In genomic region chr13:48412881-48413351, GRCh38 we compare ENCODE assay signal across 8 cellular contexts. TPM values are rescaled to one million over a fixed set of nuclear protein-coding genes. Genes with fewer than 3 reads are reported as not detected.
DNase-seq lines count a peak whose midpoint lies in the region; ATAC-seq and TF ChIP-seq lines count a peak whose summit lies in the region.

Gene LPAR6 (minus strand): TSS chr13:48413113. CDS start chr13:48412423, 690 bp downstream.

- no peak for ATAC-seq in GM19023 (IDR thresholded peaks at IDR 0.05; ENCODE audit: unreplicated experiment)

- H2BK15ac ChIP-seq in mesendoderm (replicated peaks; ENCODE audit: low read depth): peak within 1 kb of the TSS; percentile 92

- H2BK120ac ChIP-seq in mesendoderm (ENCODE audit: low read depth, low read length): no peak within 1 kb of the TSS

- no peaks in the 10 kb centered on the region for H3K9me3 ChIP-seq in endocrine pancreas (ENCODE audit: control insufficient read depth, low read length)
- no peaks in the 10 kb centered on the region for H3K9me3 ChIP-seq in thyroid gland

- H3K27ac ChIP-seq in RWPE1 (no peak within 1 kb of the TSS), mesendoderm (ENCODE audit: low read depth, low read length) (peak within 1 kb of the TSS; percentile 16), thyroid gland (peak within 1 kb of the TSS; percentile 51 to 90 (median 77))

- no peak within 1 kb of the TSS for H2BK5ac ChIP-seq in mesendoderm (ENCODE audit: low read length)

- H3K4ac ChIP-seq in mesendoderm (ENCODE audit: low read depth, low read length): no peak within 1 kb of the TSS

- H3K9ac ChIP-seq in endocrine pancreas (ENCODE audit: control insufficient read depth, insufficient read depth, low read length) (peak within 1 kb of the TSS; percentile 60), mesendoderm (ENCODE audit: low read length) (peak within 1 kb of the TSS; percentile 32)

- H4K8ac ChIP-seq in mesendoderm (ENCODE audit: low read depth, low read length): no peak within 1 kb of the TSS

- H3K4me3 ChIP-seq in endocrine pancreas (ENCODE audit: control insufficient read depth, insufficient read depth, low read length) (peak within 1 kb of the TSS; percentile 95), mesendoderm (ENCODE audit: low read length) (peak within 1 kb of the TSS; percentile 2), thyroid gland (replicated peaks in 1 of 3) (peak within 1 kb of the TSS in 2 of 3 donors; percentile 27 to 28)

- H3K18ac ChIP-seq in mesendoderm (ENCODE audit: low read length): no peak within 1 kb of the TSS

- CTCF ChIA-PET in RWPE1 (lab: Yijun Ruan, JAX): interaction anchor here (0.5 to 0.8 kb wide), 3 partner anchors 27 to 102 kb away, joined by 3 read pairs; no protein-coding TSS in a partner anchor

- H3K27me3 ChIP-seq in endocrine pancreas (ENCODE audit: control insufficient read depth, insufficient read depth, low read length) (no peaks in the 10 kb centered on the region), mesendoderm (ENCODE audit: insufficient read depth, low read length, poor library complexity) (no peaks in the 10 kb centered on the region), thyroid gland (no peaks in the 10 kb centered on the region)

- H3K36me3 ChIP-seq in endocrine pancreas (ENCODE audit: control insufficient read depth, insufficient read depth, low read length) (no peaks in the 10 kb centered on the region), mesendoderm (ENCODE audit: control insufficient read depth, insufficient read depth, low read length) (no peaks in the 10 kb centered on the region), thyroid gland (no peaks in the 10 kb centered on the region)

- H3K4me2 ChIP-seq in mesendoderm (ENCODE audit: low read length): peak within 1 kb of the TSS; percentile 6

- POLR2A ChIA-PET in RWPE1 (lab: Yijun Ruan, JAX; ENCODE audit: low non-redundant PET): no interaction called here

- no peaks in the 10 kb centered on the region for H3K79me1 ChIP-seq in mesendoderm (ENCODE audit: low read length)

- peak within 1 kb of the TSS; percentile 81 for H3K56ac ChIP-seq in mesendoderm (ENCODE audit: low read length)

- WGBS in mesendoderm (ENCODE audit: extremely low coverage, insufficient coverage, low lambda C conversion rate): no CpG with 5 or more reads among the region's 4 CpGs
- 9% methylated on average over 4 of the region's 4 CpGs for WGBS in thyroid gland, 2 donors

- H3K23ac ChIP-seq in mesendoderm (ENCODE audit: low read length): no peak within 1 kb of the TSS

- H3K79me2 ChIP-seq in mesendoderm (ENCODE audit: control insufficient read depth, insufficient read depth, low read length): no peaks in the 10 kb centered on the region

- no peak within 1 kb of the TSS for H2AK5ac ChIP-seq in mesendoderm (ENCODE audit: low read length)

- no peak within 1 kb of the TSS for H4K5ac ChIP-seq in mesendoderm (ENCODE audit: low read length)

- DNase-seq in GM03348 (ENCODE audit: low spot score) (peak; percentile 30), RWPE1 (ENCODE audit: low spot score) (peak; percentile 23), mesendoderm (peak; percentile 81), thyroid gland (no peak), NCI-H1092 (lab: John Stamatoyannopoulos, UW) (no peak), NCI-H1048 (lab: John Stamatoyannopoulos, UW) (no peak)

- peak in 1 of 2 donors; percentile 83 for TF ChIP-seq POLR2A in thyroid gland (IDR thresholded peaks at IDR 0.05)

- TF ChIP-seq CTCF in RWPE1 (conservative IDR thresholded peaks at IDR 0.05; ENCODE audit: low read depth) (no peak), thyroid gland (IDR thresholded peaks at IDR 0.05) (no peak)

- H3K4me1 ChIP-seq in endocrine pancreas (ENCODE audit: control insufficient read depth, insufficient read depth, low read length): peaks cover 9% of the 10 kb centered on the region
- H3K4me1 ChIP-seq in mesendoderm (ENCODE audit: control insufficient read depth, low read depth, low read length): no peaks in the 10 kb centered on the region
- peaks cover 17 to 18% of the 10 kb centered on the region in 2 donors for H3K4me1 ChIP-seq in thyroid gland

- intact Hi-C loops in thyroid gland (cut with DNase I): loop anchor here (10.0 kb wide), 1 partner anchor 122 kb away; the partner anchor contains the start of gene RCBTB2

RNA-seq across cellular contexts. Expression of gene LPAR6, which starts in this region (rescaled TPM):
- polyA plus RNA-seq in mesendoderm (2013, experiment 1 of 2): 6.2 TPM
- polyA plus RNA-seq in mesendoderm (2013, experiment 2 of 2): 6.5 TPM
- total RNA-seq in thyroid gland: 10 to 100 TPM; 16.8 to 42.5 (median 23.4) TPM

Comparison
In these comparisons a context has a peak if more than half of its experiments do, and no peak if none do; other contexts are left out.
1. DNase-seq: peak in GM03348 (single experiment), RWPE1 (single experiment) and mesendoderm (single experiment); none in thyroid gland (0 of 2), NCI-H1092 (single experiment) and NCI-H1048 (single experiment).
2. H3K4me3 ChIP-seq: peak in every context shown above with its lines; median percentile 95 in endocrine pancreas; 28 in thyroid gland; 2 in mesendoderm.